ENCODE assay signal across 1 cellular context in genomic region chr20:36624068-36624813, GRCh38.
TF ChIP-seq lines count a peak whose summit lies in the region.

No MANE protein-coding gene starts in this region.

TF ChIP-seq in GM23338, 12 proteins besides CTCF, POLR2A, EP300 and RAD21 (continued from another document):
- no peak for TF ChIP-seq ETS1 (IDR thresholded peaks at IDR 0.05)
- TF ChIP-seq JUNB (IDR thresholded peaks at IDR 0.05; ENCODE audit: unreplicated experiment), result no peak
- no peak for TF ChIP-seq EZH2phosphoT487 (IDR thresholded peaks at IDR 0.05; ENCODE audit: unreplicated experiment)
- TF ChIP-seq REST (IDR thresholded peaks at IDR 0.05; ENCODE audit: unreplicated experiment), result no peak
- TF ChIP-seq CREB1 (CRISPR knock-in tag; IDR thresholded peaks at IDR 0.05; ENCODE audit: low read depth), result no peak
